ENCODE assay signal across 13 cellular contexts in the genomic region with DNA sequence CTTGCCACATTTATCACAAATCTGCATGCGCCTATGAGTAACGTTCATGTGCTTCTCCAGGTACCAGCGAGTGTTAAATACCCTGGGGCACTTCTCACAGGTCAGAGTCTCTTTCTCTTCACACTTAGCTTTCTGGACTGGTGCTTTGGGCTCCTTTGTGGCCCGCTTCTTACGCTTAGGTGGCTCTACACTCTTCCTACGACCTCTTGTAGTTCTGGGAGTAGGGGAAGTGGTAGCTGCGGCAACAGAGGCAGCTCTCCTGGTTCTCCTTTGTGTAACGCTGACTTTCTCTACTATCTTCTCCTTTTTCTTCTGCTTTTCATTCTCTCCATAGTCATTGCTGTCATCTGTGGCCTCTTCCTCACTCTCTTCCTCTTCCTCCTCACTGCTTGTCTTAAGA. TPM values are rescaled to one million over a fixed set of nuclear protein-coding genes. Genes with fewer than 3 reads are reported as not detected.
DNase-seq lines count a peak whose midpoint lies in the region; ATAC-seq and TF ChIP-seq lines count a peak whose summit lies in the region.
"Had no signal": no experiment of that assay in that cellular context is flagged by ENCODE, and none has a peak within 500 bp of the region (broad histone marks: within the 10 kb centered on the region; RNA-seq: fewer than 3 reads in every experiment).

No MANE protein-coding gene starts in this region.

- no peak for TF ChIP-seq CTCF in WTC11 (IDR thresholded peaks at IDR 0.05)

- H3K4me2 ChIP-seq in neuronal stem cell (ENCODE audit: insufficient read depth, low read length, poor library complexity, severe bottlenecking): no peak overlapping the region

- no peak overlapping the region for H3K4me3 ChIP-seq in naive thymus-derived CD4-positive, alpha-beta T cell (ENCODE audit: low read length)
- H3K4me3 ChIP-seq in neuronal stem cell (ENCODE audit: low read length in 2 of 2): no peak overlapping the region

- no peak overlapping the region for H3K14ac ChIP-seq in neuronal stem cell (ENCODE audit: low read length)

- no CpG with 5 or more reads among the region's 8 CpGs for WGBS in neuronal stem cell (ENCODE audit: extremely low coverage in 2 of 2, insufficient read length in 2 of 2, insufficient replicate concordance in 1 of 2), 2 donors

- H2BK5ac ChIP-seq in neuronal stem cell (ENCODE audit: low read length): no peak overlapping the region

- intact Hi-C loops in naive thymus-derived CD4-positive, alpha-beta T cell (cut with micrococcal nuclease): loop anchor here in 1 of 2 donors (10.0 kb wide), 1 partner anchor 238 kb away; no protein-coding TSS in a partner anchor

- H3K27me3 Mint-ChIP-seq in WTC11 (ENCODE audit: low read depth): no peaks in the 10 kb centered on the region
- H3K27me3 Mint-ChIP-seq in naive thymus-derived CD4-positive, alpha-beta T cell: no peaks in the 10 kb centered on the region

- H3K4me1 ChIP-seq in naive thymus-derived CD4-positive, alpha-beta T cell (ENCODE audit: control insufficient read depth in 2 of 2, insufficient read depth in 2 of 2, low read length in 2 of 2): no peaks in the 10 kb centered on the region
- no peaks in the 10 kb centered on the region for H3K4me1 ChIP-seq in neuronal stem cell (ENCODE audit: control insufficient read depth in 2 of 2, insufficient read depth in 1 of 2, low read depth in 1 of 2, low read length in 2 of 2)

- no peak overlapping the region for H3K23ac ChIP-seq in neuronal stem cell (ENCODE audit: low read depth, low read length, poor library complexity)

- no peak overlapping the region for H3K18ac ChIP-seq in neuronal stem cell (ENCODE audit: low read length)

- H3K27ac ChIP-seq in naive thymus-derived CD4-positive, alpha-beta T cell (ENCODE audit: low read depth, low read length): no peak overlapping the region
- no peak overlapping the region for H3K27ac ChIP-seq in neuronal stem cell (replicated peaks; ENCODE audit: low read length)

- no peak overlapping the region for H2AK5ac ChIP-seq in neuronal stem cell (ENCODE audit: low read depth, low read length)

- no peak overlapping the region for H3K9ac ChIP-seq in neuronal stem cell (ENCODE audit: low read depth, low read length, poor library complexity)

- no peak overlapping the region for H3K4me3 Mint-ChIP-seq in WTC11
- H3K4me3 Mint-ChIP-seq in naive thymus-derived CD4-positive, alpha-beta T cell: peak overlapping the region in 6 of 10 donors; percentile 1 to 54 (median 25)

- no peak overlapping the region for H4K8ac ChIP-seq in neuronal stem cell (ENCODE audit: low read depth, low read length)

- CTCF ChIA-PET in WTC11 (lab: Charles Lee): interaction anchor here (1.0 to 2.2 kb wide), 6 partner anchors 48 to 239 kb away, joined by 3 to 10 read pairs (median 3); no protein-coding TSS in a partner anchor
- CTCF ChIA-PET in naive thymus-derived CD4-positive, alpha-beta T cell (lab: Charles Lee): interaction anchor here (1.2 to 3.7 kb wide), 10 partner anchors 13 to 98 kb away, joined by 4 to 69 read pairs (median 12); partner anchors contain the start of gene PHB1

- no peak overlapping the region for H2BK120ac ChIP-seq in neuronal stem cell (ENCODE audit: low read depth, low read length)

- peaks cover 4% of the 10 kb centered on the region for H3K79me1 ChIP-seq in neuronal stem cell (ENCODE audit: low read depth, low read length)

- no peaks in the 10 kb centered on the region for H3K9me3 Mint-ChIP-seq in WTC11
- no peaks in the 10 kb centered on the region for H3K9me3 Mint-ChIP-seq in naive thymus-derived CD4-positive, alpha-beta T cell

- H2AFZ ChIP-seq in neuronal stem cell (ENCODE audit: low read length): no peak overlapping the region

- no peak overlapping the region for H3K4ac ChIP-seq in neuronal stem cell (ENCODE audit: low read length)

- DNase-seq in CD1c-positive myeloid dendritic cell (ENCODE audit: extremely low spot score): peak; percentile 51
- peak; percentile 59 to 62 for DNase-seq in Kasumi-1 (lab: John Stamatoyannopoulos, UW)
- DNase-seq in WTC11 (ENCODE audit: low spot score): no peak
- DNase-seq in naive thymus-derived CD4-positive, alpha-beta T cell: no peak
- DNase-seq in neuronal stem cell (ENCODE audit: low spot score): no peak
- DNase-seq in iPS-NIHi11 (ENCODE audit: low spot score): no peak
- DNase-seq: activated CD4-positive, alpha-beta T cell treated with anti-CD3 and anti-CD28 coated beads, Interleukin-2, amount 50 U/mL, for 48 hours; Calu3; kidney glomerular epithelial cell; NCI-H2081 treated with DMSO at 0.1 percent for 48 hours had no signal

- no peak overlapping the region for H2BK15ac ChIP-seq in neuronal stem cell (ENCODE audit: low read length)

- POLR2A ChIA-PET in WTC11 (lab: Charles Lee): no interaction called here
- POLR2A ChIA-PET in naive thymus-derived CD4-positive, alpha-beta T cell (lab: Charles Lee): interaction anchor here (0.7 to 4.1 kb wide), 5 partner anchors 24 to 77 kb away, joined by 3 to 39 read pairs (median 6); no protein-coding TSS in a partner anchor

- H2BK12ac ChIP-seq in neuronal stem cell (ENCODE audit: low read length): no peak overlapping the region

- H3K27ac Mint-ChIP-seq in WTC11: peak overlapping the region; percentile 1
- H3K27ac Mint-ChIP-seq in naive thymus-derived CD4-positive, alpha-beta T cell: peak overlapping the region; percentile 1 to 84 (median 52)

- no peaks in the 10 kb centered on the region for H3K27me3 ChIP-seq in naive thymus-derived CD4-positive, alpha-beta T cell (ENCODE audit: control insufficient read depth in 2 of 2, insufficient read depth in 2 of 2, low read length in 2 of 2)
- no peaks in the 10 kb centered on the region for H3K27me3 ChIP-seq in neuronal stem cell (ENCODE audit: control insufficient read depth in 3 of 3, insufficient read depth in 3 of 3, low read depth in 1 of 3, low read length in 3 of 3)

- H3K4me1 Mint-ChIP-seq in WTC11: peaks cover 10% of the 10 kb centered on the region
- peaks cover 17 to 48% (median 41%) of the 10 kb centered on the region in 7 donors for H3K4me1 Mint-ChIP-seq in naive thymus-derived CD4-positive, alpha-beta T cell

- peaks cover 0 to 8% (median 0%) of the 10 kb centered on the region in 3 experiments for H3K36me3 ChIP-seq in naive thymus-derived CD4-positive, alpha-beta T cell (ENCODE audit: control insufficient read depth in 2 of 3, insufficient read depth in 3 of 3, low read length in 3 of 3)
- peaks cover 4 to 5% of the 10 kb centered on the region in 2 donors for H3K36me3 ChIP-seq in neuronal stem cell (replicated peaks in 1 of 2; ENCODE audit: control insufficient read depth in 2 of 2, insufficient read depth in 2 of 2, low read length in 2 of 2)

- no peaks in the 10 kb centered on the region for H3K36me3 Mint-ChIP-seq in WTC11
- peaks cover 0 to 14% (median 5%) of the 10 kb centered on the region in 5 donors for H3K36me3 Mint-ChIP-seq in naive thymus-derived CD4-positive, alpha-beta T cell

- no peak; the same call in 1 of the 2 replicates for ATAC-seq in WTC11
- peak; percentile 31 for ATAC-seq in naive thymus-derived CD4-positive, alpha-beta T cell
- no peak for ATAC-seq in GM18520 (IDR thresholded peaks at IDR 0.05; ENCODE audit: unreplicated experiment)
- ATAC-seq in GM18519 (IDR thresholded peaks at IDR 0.05; ENCODE audit: low FRiP score, unreplicated experiment): no peak
- ATAC-seq: HepG2 had no signal

- H3K9me3 ChIP-seq in naive thymus-derived CD4-positive, alpha-beta T cell (ENCODE audit: control insufficient read depth in 2 of 3, low read length in 3 of 3): no peaks in the 10 kb centered on the region
- H3K9me3 ChIP-seq in neuronal stem cell (replicated peaks in 1 of 2; ENCODE audit: control insufficient read depth in 2 of 2, insufficient read depth in 1 of 2, low read depth in 1 of 2, low read length in 2 of 2): no peaks in the 10 kb centered on the region

- H4K91ac ChIP-seq in neuronal stem cell (ENCODE audit: low read depth, low read length, poor library complexity): no peak overlapping the region

TF ChIP-seq in WTC11, 78 proteins besides CTCF, POLR2A, EP300 and RAD21 (continues in another document):
- TF ChIP-seq, protein P1, sequence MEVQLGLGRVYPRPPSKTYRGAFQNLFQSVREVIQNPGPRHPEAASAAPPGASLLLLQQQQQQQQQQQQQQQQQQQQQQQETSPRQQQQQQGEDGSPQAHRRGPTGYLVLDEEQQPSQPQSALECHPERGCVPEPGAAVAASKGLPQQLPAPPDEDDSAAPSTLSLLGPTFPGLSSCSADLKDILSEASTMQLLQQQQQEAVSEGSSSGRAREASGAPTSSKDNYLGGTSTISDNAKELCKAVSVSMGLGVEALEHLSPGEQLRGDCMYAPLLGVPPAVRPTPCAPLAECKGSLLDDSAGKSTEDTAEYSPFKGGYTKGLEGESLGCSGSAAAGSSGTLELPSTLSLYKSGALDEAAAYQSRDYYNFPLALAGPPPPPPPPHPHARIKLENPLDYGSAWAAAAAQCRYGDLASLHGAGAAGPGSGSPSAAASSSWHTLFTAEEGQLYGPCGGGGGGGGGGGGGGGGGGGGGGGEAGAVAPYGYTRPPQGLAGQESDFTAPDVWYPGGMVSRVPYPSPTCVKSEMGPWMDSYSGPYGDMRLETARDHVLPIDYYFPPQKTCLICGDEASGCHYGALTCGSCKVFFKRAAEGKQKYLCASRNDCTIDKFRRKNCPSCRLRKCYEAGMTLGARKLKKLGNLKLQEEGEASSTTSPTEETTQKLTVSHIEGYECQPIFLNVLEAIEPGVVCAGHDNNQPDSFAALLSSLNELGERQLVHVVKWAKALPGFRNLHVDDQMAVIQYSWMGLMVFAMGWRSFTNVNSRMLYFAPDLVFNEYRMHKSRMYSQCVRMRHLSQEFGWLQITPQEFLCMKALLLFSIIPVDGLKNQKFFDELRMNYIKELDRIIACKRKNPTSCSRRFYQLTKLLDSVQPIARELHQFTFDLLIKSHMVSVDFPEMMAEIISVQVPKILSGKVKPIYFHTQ (CRISPR knock-in tag; IDR thresholded peaks at IDR 0.05): no peak
- no peak for TF ChIP-seq MYBL2 (CRISPR knock-in tag; IDR thresholded peaks at IDR 0.05)
- no peak for TF ChIP-seq TEAD1 (CRISPR knock-in tag; IDR thresholded peaks at IDR 0.05)
- no peak for TF ChIP-seq IRF2 (CRISPR knock-in tag; IDR thresholded peaks at IDR 0.05; ENCODE audit: borderline replicate concordance, low read depth)
- TF ChIP-seq, protein P2, sequence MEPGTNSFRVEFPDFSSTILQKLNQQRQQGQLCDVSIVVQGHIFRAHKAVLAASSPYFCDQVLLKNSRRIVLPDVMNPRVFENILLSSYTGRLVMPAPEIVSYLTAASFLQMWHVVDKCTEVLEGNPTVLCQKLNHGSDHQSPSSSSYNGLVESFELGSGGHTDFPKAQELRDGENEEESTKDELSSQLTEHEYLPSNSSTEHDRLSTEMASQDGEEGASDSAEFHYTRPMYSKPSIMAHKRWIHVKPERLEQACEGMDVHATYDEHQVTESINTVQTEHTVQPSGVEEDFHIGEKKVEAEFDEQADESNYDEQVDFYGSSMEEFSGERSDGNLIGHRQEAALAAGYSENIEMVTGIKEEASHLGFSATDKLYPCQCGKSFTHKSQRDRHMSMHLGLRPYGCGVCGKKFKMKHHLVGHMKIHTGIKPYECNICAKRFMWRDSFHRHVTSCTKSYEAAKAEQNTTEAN (CRISPR knock-in tag; IDR thresholded peaks at IDR 0.05): no peak
- TF ChIP-seq NR1H2 (CRISPR knock-in tag; IDR thresholded peaks at IDR 0.05): no peak

RNA-seq across cellular contexts. Expression of gene ZNF652, which starts 45.2 kb away (rescaled TPM):
- 40.8 to 46.0 TPM (median 44.2 TPM) in 3 replicates for total RNA-seq in WTC11 (2021)
- total RNA-seq in naive thymus-derived CD4-positive, alpha-beta T cell: 10 to 100 TPM; 33.8 to 64.4 (median 49.9) TPM
- polyA plus RNA-seq in naive thymus-derived CD4-positive, alpha-beta T cell: 10 to 100 TPM; 19.3 to 20.3 TPM
- 27.1 TPM for polyA plus RNA-seq in neuronal stem cell (2013, experiment 1 of 2)
- 28.1 TPM for polyA plus RNA-seq in neuronal stem cell (2013, experiment 2 of 2)

Comparison
In these comparisons a context has a peak if more than half of its experiments do, and no peak if none do; other contexts are left out.
1. DNase-seq: peak in CD1c-positive myeloid dendritic cell (single experiment) and Kasumi-1 (2 of 2); none in WTC11 (single experiment), naive thymus-derived CD4-positive, alpha-beta T cell (0 of 9), neuronal stem cell (single experiment) and iPS-NIHi11 (single experiment).